ENCODE assay signal across 8 cellular contexts in the genomic region with DNA sequence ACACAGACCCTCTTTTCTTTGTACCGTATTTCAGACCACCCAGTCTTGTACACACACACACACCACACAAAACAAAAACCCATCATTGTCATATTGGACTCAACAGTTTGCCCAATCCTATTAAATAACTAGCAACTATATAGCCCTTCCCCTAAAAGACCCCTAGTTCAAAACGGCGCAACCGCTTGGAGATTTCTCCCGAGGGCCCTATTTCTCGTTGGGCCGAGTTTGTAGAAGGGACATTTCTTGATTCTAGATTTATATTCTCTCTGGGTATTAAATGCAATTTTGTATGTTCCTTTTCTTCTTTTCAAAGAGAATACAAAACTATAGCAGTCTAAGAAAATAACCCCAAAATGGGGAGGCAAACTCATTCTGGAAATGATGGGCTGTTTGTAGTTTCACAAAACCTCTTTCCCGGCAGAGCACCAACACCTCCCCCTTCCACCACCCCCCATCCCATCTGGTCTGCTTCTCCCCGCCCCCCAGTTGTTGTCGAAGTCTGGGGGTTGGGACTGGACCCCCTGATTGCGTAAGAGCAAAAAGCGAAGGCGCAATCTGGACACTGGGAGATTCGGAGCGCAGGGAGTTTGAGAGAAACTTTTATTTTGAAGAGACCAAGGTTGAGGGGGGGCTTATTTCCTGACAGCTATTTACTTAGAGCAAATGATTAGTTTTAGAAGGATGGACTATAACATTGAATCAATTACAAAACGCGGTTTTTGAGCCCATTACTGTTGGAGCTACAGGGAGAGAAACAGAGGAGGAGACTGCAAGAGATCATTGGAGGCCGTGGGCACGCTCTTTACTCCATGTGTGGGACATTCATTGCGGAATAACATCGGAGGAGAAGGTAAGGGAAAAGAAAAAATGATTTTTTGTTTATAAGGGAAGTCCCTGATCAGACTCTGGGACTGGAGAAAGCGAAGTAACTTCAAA. TPM values are rescaled to one million over a fixed set of nuclear protein-coding genes. Genes with fewer than 3 reads are reported as not detected.
DNase-seq lines count a peak whose midpoint lies in the region; ATAC-seq and TF ChIP-seq lines count a peak whose summit lies in the region.

A gene (plus strand): TSS at position 731 of the 939 bp plus-strand sequence. CDS start 29,476 bp downstream, outside the sequence.

- peak within 1 kb of the TSS; percentile 42 for H3K4me2 ChIP-seq in parathyroid adenoma (ENCODE audit: low read length)

- H3K9me3 ChIP-seq in parathyroid adenoma (ENCODE audit: control insufficient read depth, low read length): no peaks in the 10 kb centered on the region

- H2AFZ ChIP-seq in parathyroid adenoma: no peak within 1 kb of the TSS

- TF ChIP-seq CTCF in Calu3 (IDR thresholded peaks at IDR 0.05; ENCODE audit: unreplicated experiment) (no peak), glutamatergic neuron (IDR thresholded peaks at IDR 0.05; ENCODE audit: partially characterized antibody, unreplicated experiment) (no peak), parathyroid adenoma (IDR thresholded peaks at IDR 0.05) (no peak), foreskin keratinocyte (conservative IDR thresholded peaks at IDR 0.05) (no peak), RWPE1 (conservative IDR thresholded peaks at IDR 0.05; ENCODE audit: low read depth) (no peak)

- no peak within 1 kb of the TSS for H3K9ac ChIP-seq in parathyroid adenoma

- H3K27me3 Mint-ChIP-seq in Calu3 (ENCODE audit: unreplicated experiment) (peaks cover 83% of the 10 kb centered on the region), T-cell (peaks cover 54 to 82% of the 10 kb centered on the region in 2 donors), glutamatergic neuron (ENCODE audit: unreplicated experiment) (peaks cover 26% of the 10 kb centered on the region)

- CTCF ChIA-PET in Calu3 (lab: Charles Lee): no interaction called here
- CTCF ChIA-PET in T-cell (lab: Charles Lee): interaction anchor here in 1 of 2 donors (0.6 kb wide), 1 partner anchor 10 kb away, joined by 7 read pairs; no protein-coding TSS in a partner anchor
- CTCF ChIA-PET in RWPE1 (lab: Yijun Ruan, JAX): interaction anchor here (0.6 to 1.9 kb wide), 3 partner anchors 307 to 762 kb away, joined by 3 to 5 read pairs (median 4); no protein-coding TSS in a partner anchor

- H3K36me3 ChIP-seq in parathyroid adenoma (ENCODE audit: control insufficient read depth, insufficient read depth, low read length): no peaks in the 10 kb centered on the region

- H3K4me3 ChIP-seq in parathyroid adenoma (ENCODE audit: low read depth, low read length): no peak within 1 kb of the TSS

- no TSS peak for BruUV-seq in Calu3 (replicated peaks; lab: Mats Ljungman, UMichigan)

- H3K27me3 ChIP-seq in parathyroid adenoma (ENCODE audit: control insufficient read depth, insufficient read depth, low read length): peaks cover 14% of the 10 kb centered on the region
- peaks cover 95% of the 10 kb centered on the region for H3K27me3 ChIP-seq in foreskin keratinocyte

- H3K79me2 ChIP-seq in parathyroid adenoma: no peaks in the 10 kb centered on the region

- POLR2A ChIA-PET in T-cell (lab: Charles Lee): interaction anchor here in 1 of 2 donors (0.6 kb wide), 1 partner anchor 1010 kb away, joined by 3 read pairs; no protein-coding TSS in a partner anchor
- POLR2A ChIA-PET in RWPE1 (lab: Yijun Ruan, JAX; ENCODE audit: low non-redundant PET): no interaction called here

- H3K36me3 Mint-ChIP-seq in Calu3 (ENCODE audit: insufficient read depth, unreplicated experiment) (peaks cover 9% of the 10 kb centered on the region), T-cell (no peaks in the 10 kb centered on the region), glutamatergic neuron (ENCODE audit: unreplicated experiment) (peaks cover 5% of the 10 kb centered on the region)

- H3K9me3 Mint-ChIP-seq in Calu3 (ENCODE audit: low read depth, unreplicated experiment): peaks cover 3% of the 10 kb centered on the region
- no peaks in the 10 kb centered on the region for H3K9me3 Mint-ChIP-seq in T-cell
- peaks cover 10% of the 10 kb centered on the region for H3K9me3 Mint-ChIP-seq in glutamatergic neuron (ENCODE audit: unreplicated experiment)

- DNase-seq in Calu3 (no peak), T-cell (no peak), glutamatergic neuron (no peak), foreskin keratinocyte (no peak), RWPE1 (ENCODE audit: low spot score) (no peak), CD1c-positive myeloid dendritic cell (ENCODE audit: extremely low spot score) (no peak)
- no peak for DNase-seq in stimulated activated CD4-positive, alpha-beta T cell treated with anti-CD3 and anti-CD28 coated beads, Interleukin-15, amount 100 ng/mL, for 24 hours

- peak within 1 kb of the TSS; percentile 49 for H3K27ac ChIP-seq in parathyroid adenoma
- H3K27ac ChIP-seq in foreskin keratinocyte: no peak within 1 kb of the TSS
- H3K27ac ChIP-seq in RWPE1: no peak within 1 kb of the TSS

- intact Hi-C loops in Calu3 (cut with micrococcal nuclease; ENCODE audit: unreplicated experiment): loop anchor here (1.0 kb wide), 1 partner anchor 321 kb away; no protein-coding TSS in a partner anchor

- H3K4me3 Mint-ChIP-seq in Calu3 (ENCODE audit: low read depth, unreplicated experiment): peak within 1 kb of the TSS; percentile 71
- H3K4me3 Mint-ChIP-seq in T-cell: peak within 1 kb of the TSS in 2 of 3 donors; percentile 28 to 80
- H3K4me3 Mint-ChIP-seq in glutamatergic neuron (ENCODE audit: unreplicated experiment): peak within 1 kb of the TSS; percentile 93

- H3K4me1 ChIP-seq in parathyroid adenoma: no peaks in the 10 kb centered on the region
- H3K4me1 ChIP-seq in foreskin keratinocyte: peaks cover 4% of the 10 kb centered on the region

- H3K4me1 Mint-ChIP-seq in Calu3 (ENCODE audit: low read depth, unreplicated experiment) (peaks cover 21% of the 10 kb centered on the region), T-cell (peaks cover 47 to 56% (median 50%) of the 10 kb centered on the region in 3 donors), glutamatergic neuron (ENCODE audit: low read depth, unreplicated experiment) (peaks cover 7% of the 10 kb centered on the region)

- no peak for ATAC-seq in T-cell (replicated peaks in 1 of 4)
- no peak for ATAC-seq in foreskin keratinocyte

- H3K27ac Mint-ChIP-seq in Calu3 (ENCODE audit: unreplicated experiment) (no peak within 1 kb of the TSS), T-cell (no peak within 1 kb of the TSS), glutamatergic neuron (ENCODE audit: unreplicated experiment) (peak within 1 kb of the TSS; percentile 30)

RNA-seq across cellular contexts. Expression of the gene that starts here (rescaled TPM):
- total RNA-seq in Calu3 (2022) (not detected in 2 replicates), T-cell (under 1 TPM in 3 of 5 donors, not detected in 2; 0.29 to 0.39 (median 0.32) TPM), glutamatergic neuron (ENCODE audit: unreplicated experiment) (14.1 TPM), foreskin keratinocyte (0.07 TPM in 1 of 2 replicates, not detected in the other)
- polyA plus RNA-seq in foreskin keratinocyte: not detected in 2 replicates

Comparison
In these comparisons a context has a peak if more than half of its experiments do, and no peak if none do; other contexts are left out.
1. RNA of the gene that starts here (total RNA-seq): 14.1 TPM in glutamatergic neuron (single experiment); 0.29 to 0.39 TPM in T-cell, 0.07 TPM in foreskin keratinocyte and not detected in Calu3; every median in the first group is over 10 times any median in the second.
2. Peak in every context shown above with its lines, with median percentiles within 50 percentile points of each other: H3K4me3 Mint-ChIP-seq.